In genomic region chr7:55690-56248, GRCh38 we compare ENCODE assay signal across 1 cellular context.
TF ChIP-seq lines count a peak whose summit lies in the region.

No MANE protein-coding gene starts in this region.

TF ChIP-seq in WTC11, 78 proteins besides CTCF, POLR2A, EP300 and RAD21 (continued from another document):
- TF ChIP-seq ATF2 (CRISPR knock-in tag; IDR thresholded peaks at IDR 0.05; ENCODE audit: borderline replicate concordance, low read depth) (no peak), PREB (CRISPR knock-in tag; IDR thresholded peaks at IDR 0.05; ENCODE audit: borderline replicate concordance) (no peak), ATF1 (CRISPR knock-in tag; IDR thresholded peaks at IDR 0.05) (no peak), E2F5 (CRISPR knock-in tag; IDR thresholded peaks at IDR 0.05) (no peak), ZBTB43 (CRISPR knock-in tag; IDR thresholded peaks at IDR 0.05) (no peak), ZNF425 (CRISPR knock-in tag; conservative IDR thresholded peaks at IDR 0.05) (no peak), ZNF671 (CRISPR knock-in tag; IDR thresholded peaks at IDR 0.05) (no peak), USF2 (CRISPR knock-in tag; IDR thresholded peaks at IDR 0.05) (no peak), JUN (CRISPR knock-in tag; IDR thresholded peaks at IDR 0.05) (no peak), TEAD4 (CRISPR knock-in tag; IDR thresholded peaks at IDR 0.05) (no peak), NR1H2 (CRISPR knock-in tag; IDR thresholded peaks at IDR 0.05) (no peak), TP53 (CRISPR knock-in tag; IDR thresholded peaks at IDR 0.05) (no peak), SP1 (CRISPR knock-in tag; conservative IDR thresholded peaks at IDR 0.05) (no peak), ZNF121 (CRISPR knock-in tag; IDR thresholded peaks at IDR 0.05) (no peak), CDX4 (CRISPR knock-in tag; IDR thresholded peaks at IDR 0.05; ENCODE audit: borderline replicate concordance) (no peak), ATF3 (CRISPR knock-in tag; conservative IDR thresholded peaks at IDR 0.05) (no peak), RELA (CRISPR knock-in tag; IDR thresholded peaks at IDR 0.05; ENCODE audit: borderline replicate concordance) (no peak)
